In genomic region chrX:40145001-40145631, GRCh38 we compare ENCODE assay signal across 10 cellular contexts. TPM values are rescaled to one million over a fixed set of nuclear protein-coding genes. Genes with fewer than 3 reads are reported as not detected.
DNase-seq lines count a peak whose midpoint lies in the region; ATAC-seq and TF ChIP-seq lines count a peak whose summit lies in the region.
"Had no signal": no experiment of that assay in that cellular context is flagged by ENCODE, and none has a peak within 500 bp of the region (broad histone marks: within the 10 kb centered on the region; RNA-seq: fewer than 3 reads in every experiment).

No MANE protein-coding gene starts in this region.

- no peaks in the 10 kb centered on the region for H4K20me1 ChIP-seq in neural cell (ENCODE audit: insufficient read depth)

- no peaks in the 10 kb centered on the region for H3K79me2 ChIP-seq in neural cell (replicated peaks; ENCODE audit: insufficient read depth, low read length)

- CTCF ChIA-PET in activated CD4-positive, alpha-beta memory T cell treated with anti-CD3 and anti-CD28 coated beads, Interleukin-2, amount 10 ng/mL, durations not matched to agents 7 days and 5 days (lab: Charles Lee), result no interaction called here
- CTCF ChIA-PET in Calu3 (lab: Charles Lee), result no interaction called here

- no peak overlapping the region for H3K27ac Mint-ChIP-seq in activated CD4-positive, alpha-beta memory T cell treated with anti-CD3 and anti-CD28 coated beads, Interleukin-2, amount 10 ng/mL, durations not matched to agents 7 days and 5 days
- no peak overlapping the region for H3K27ac Mint-ChIP-seq in Calu3 (ENCODE audit: unreplicated experiment)

- TF ChIP-seq EP300 in neural cell (conservative IDR thresholded peaks at IDR 0.05; ENCODE audit: poor library complexity, severe bottlenecking), result no peak

- no peak for ATAC-seq in GM19324 (IDR thresholded peaks at IDR 0.05; ENCODE audit: low FRiP score, unreplicated experiment)

- no peaks in the 10 kb centered on the region for H3K9me2 ChIP-seq in neural cell (ENCODE audit: insufficient read depth, low read length)

- no peaks in the 10 kb centered on the region for H3K36me3 Mint-ChIP-seq in activated CD4-positive, alpha-beta memory T cell treated with anti-CD3 and anti-CD28 coated beads, Interleukin-2, amount 10 ng/mL, durations not matched to agents 7 days and 5 days (ENCODE audit: low read depth)
- H3K36me3 Mint-ChIP-seq in Calu3 (ENCODE audit: insufficient read depth, unreplicated experiment), result peaks cover 7% of the 10 kb centered on the region

- no peak overlapping the region for H2AFZ ChIP-seq in neural cell (ENCODE audit: low read depth, low read length)

- H3K9me3 Mint-ChIP-seq in activated CD4-positive, alpha-beta memory T cell treated with anti-CD3 and anti-CD28 coated beads, Interleukin-2, amount 10 ng/mL, durations not matched to agents 7 days and 5 days, result no peaks in the 10 kb centered on the region
- no peaks in the 10 kb centered on the region for H3K9me3 Mint-ChIP-seq in Calu3 (ENCODE audit: low read depth, unreplicated experiment)

- H3K4me3 ChIP-seq in AG10803 (ENCODE audit: low read length), result peak overlapping the region; percentile 63
- peak overlapping the region; percentile 61 for H3K4me3 ChIP-seq in HUES6 (ENCODE audit: low read depth, low read length)
- H3K4me3 ChIP-seq in epithelial cell of esophagus (ENCODE audit: low read length), result peak overlapping the region; percentile 43
- peak overlapping the region; percentile 67 for H3K4me3 ChIP-seq in neural cell (ENCODE audit: low read length)

- peaks cover 67% of the 10 kb centered on the region for H3K4me1 ChIP-seq in HUES6 (ENCODE audit: control insufficient read depth, insufficient read depth, low read length)

- POLR2A ChIA-PET in activated CD4-positive, alpha-beta memory T cell treated with anti-CD3 and anti-CD28 coated beads, Interleukin-2, amount 10 ng/mL, durations not matched to agents 7 days and 5 days (lab: Charles Lee), result interaction anchor here (2.6 kb wide), 1 partner anchor 47 kb away, joined by 9 read pairs; the partner anchor contains the start of gene BCOR

- H3K9ac ChIP-seq in HUES6 (ENCODE audit: low read length) (peak overlapping the region; percentile 58), neural cell (ENCODE audit: low read length) (peak overlapping the region; percentile 65)

- H3K9me3 ChIP-seq in HUES6 (ENCODE audit: control insufficient read depth, insufficient read depth, low read depth, low read length), result no peaks in the 10 kb centered on the region; the same call in 1 of the 2 replicates
- no peaks in the 10 kb centered on the region for H3K9me3 ChIP-seq in neural cell (ENCODE audit: low read length)

- DNase-seq in AG10803 (ENCODE audit: low read depth) (peak; percentile 71), epithelial cell of esophagus (ENCODE audit: low read depth) (peak; percentile 36), HCEC 1CT (no peak), Calu3 (no peak)
- no peak for DNase-seq in activated CD4-positive, alpha-beta memory T cell treated with anti-CD3 and anti-CD28 coated beads, Interleukin-2, amount 10 ng/mL, durations not matched to agents 7 days and 5 days
- DNase-seq: activated T-cell treated with anti-CD3 and anti-CD28 coated beads for 4 hours, left cardiac atrium had no signal

- no peak for TF ChIP-seq CTCF in AG10803 (conservative IDR thresholded peaks at IDR 0.05; ENCODE audit: low read length)
- no peak for TF ChIP-seq CTCF in epithelial cell of esophagus (IDR thresholded peaks at IDR 0.05; ENCODE audit: insufficient read depth, low read depth, low read length, missing control alignments)
- TF ChIP-seq CTCF in neural cell (IDR thresholded peaks at IDR 0.05; ENCODE audit: poor library complexity, severe bottlenecking), result no peak
- no peak for TF ChIP-seq CTCF in Calu3 (IDR thresholded peaks at IDR 0.05; ENCODE audit: unreplicated experiment)

- H3K4me3 Mint-ChIP-seq in activated CD4-positive, alpha-beta memory T cell treated with anti-CD3 and anti-CD28 coated beads, Interleukin-2, amount 10 ng/mL, durations not matched to agents 7 days and 5 days, result no peak overlapping the region
- no peak overlapping the region for H3K4me3 Mint-ChIP-seq in Calu3 (ENCODE audit: low read depth, unreplicated experiment)

- H3F3A ChIP-seq in neural cell (ENCODE audit: insufficient read depth, low read length, poor library complexity, severe bottlenecking), result no peaks in the 10 kb centered on the region

- H3K27me3 ChIP-seq in HUES6 (ENCODE audit: control insufficient read depth, insufficient read depth, low read length), result peaks cover 84% of the 10 kb centered on the region
- H3K27me3 ChIP-seq in neural cell (ENCODE audit: insufficient read depth, low read depth, low read length), result peaks cover 6% of the 10 kb centered on the region

- intact Hi-C loops in Calu3 (cut with micrococcal nuclease; ENCODE audit: unreplicated experiment), result no loop called here

- no TSS peak for BruUV-seq in Calu3 (replicated peaks; lab: Mats Ljungman, UMichigan)

- H3K4me2 ChIP-seq in neural cell (ENCODE audit: low read length), result peak overlapping the region; percentile 10

- no peak for TF ChIP-seq RAD21 in neural cell (conservative IDR thresholded peaks at IDR 0.05)

- H3K36me3 ChIP-seq in HUES6 (ENCODE audit: control insufficient read depth, insufficient read depth, low read length), result no peaks in the 10 kb centered on the region
- no peaks in the 10 kb centered on the region for H3K36me3 ChIP-seq in neural cell (ENCODE audit: insufficient read depth, low read length)

- H3K27me3 Mint-ChIP-seq in activated CD4-positive, alpha-beta memory T cell treated with anti-CD3 and anti-CD28 coated beads, Interleukin-2, amount 10 ng/mL, durations not matched to agents 7 days and 5 days, result no peaks in the 10 kb centered on the region
- H3K27me3 Mint-ChIP-seq in Calu3 (ENCODE audit: unreplicated experiment), result no peaks in the 10 kb centered on the region

- peaks cover 8% of the 10 kb centered on the region for H3K4me1 Mint-ChIP-seq in activated CD4-positive, alpha-beta memory T cell treated with anti-CD3 and anti-CD28 coated beads, Interleukin-2, amount 10 ng/mL, durations not matched to agents 7 days and 5 days
- H3K4me1 Mint-ChIP-seq in Calu3 (ENCODE audit: low read depth, unreplicated experiment), result peaks cover 17% of the 10 kb centered on the region

- H3K27ac ChIP-seq in HUES6 (ENCODE audit: low read depth, low read length), result no peak overlapping the region; the same call in 1 of the 2 replicates
- H3K27ac ChIP-seq in neural cell (ENCODE audit: low read length), result no peak overlapping the region

TF ChIP-seq in neural cell, 6 proteins besides CTCF, POLR2A, EP300 and RAD21:
- TF ChIP-seq MXI1 (conservative IDR thresholded peaks at IDR 0.05; ENCODE audit: poor library complexity, severe bottlenecking) (no peak), SMC3 (conservative IDR thresholded peaks at IDR 0.05; ENCODE audit: poor library complexity) (no peak), REST (IDR thresholded peaks at IDR 0.05; ENCODE audit: borderline replicate concordance) (no peak), POLR2AphosphoS5 (IDR thresholded peaks at IDR 0.05) (no peak), TAF1 (IDR thresholded peaks at IDR 0.05; ENCODE audit: low read depth) (no peak), EZH2 (IDR thresholded peaks at IDR 0.05; ENCODE audit: borderline replicate concordance, insufficient read depth, low read length, poor library complexity, severe bottlenecking) (no peak)

RNA-seq across cellular contexts. Expression of gene BCOR, which starts 47.4 kb away (rescaled TPM):
- 18.0 and 23.7 TPM in 2 replicates for polyA plus RNA-seq in neural cell
- 49.7 and 72.6 TPM in 2 replicates for polyA minus RNA-seq in neural cell
- 10 to 100 TPM; 46.6 to 46.8 TPM for total RNA-seq in activated CD4-positive, alpha-beta memory T cell treated with anti-CD3 and anti-CD28 coated beads, Interleukin-2, amount 10 ng/mL, durations not matched to agents 7 days and 5 days
- 20.6 and 21.1 TPM in 2 replicates for total RNA-seq in Calu3 (2022)

Comparison
In these comparisons a context has a peak if more than half of its experiments do, and no peak if none do; other contexts are left out.
1. DNase-seq: peak in AG10803 (single experiment) and epithelial cell of esophagus (single experiment); none in activated CD4-positive, alpha-beta memory T cell treated with anti-CD3 and anti-CD28 coated beads, Interleukin-2, amount 10 ng/mL, durations not matched to agents 7 days and 5 days (single experiment), HCEC 1CT (single experiment) and Calu3 (single experiment).
2. Peak in every context shown above with its lines, with median percentiles within 50 percentile points of each other: H3K4me3 ChIP-seq.